10 cellular contexts compared by ENCODE assay signal in genomic region chr6:45709834-45710233, GRCh38.
DNase-seq lines count a peak whose midpoint lies in the region; ATAC-seq and TF ChIP-seq lines count a peak whose summit lies in the region.
"Had no signal": no experiment of that assay in that cellular context is flagged by ENCODE, and none has a peak within 500 bp of the region (broad histone marks: within the 10 kb centered on the region; RNA-seq: fewer than 3 reads in every experiment).

No MANE protein-coding gene starts in this region.

- H3K36me3 Mint-ChIP-seq in activated CD4-positive, alpha-beta T cell treated with anti-CD3 and anti-CD28 coated beads, Interleukin-2, amount 10 ng/mL, durations not matched to agents 7 days and 5 days (ENCODE audit: low read depth): no peaks in the 10 kb centered on the region

- peak overlapping the region; percentile 82 for H3K27ac Mint-ChIP-seq in activated CD4-positive, alpha-beta T cell treated with anti-CD3 and anti-CD28 coated beads, Interleukin-2, amount 10 ng/mL, durations not matched to agents 7 days and 5 days

- no peak overlapping the region for H2AFZ ChIP-seq in osteoblast (ENCODE audit: low read length)

- CTCF ChIA-PET in activated CD4-positive, alpha-beta T cell treated with anti-CD3 and anti-CD28 coated beads, Interleukin-2, amount 10 ng/mL, durations not matched to agents 7 days and 5 days (lab: Charles Lee): interaction anchor here (0.6 kb wide), 1 partner anchor 96 kb away, joined by 4 read pairs; no protein-coding TSS in a partner anchor

- no peaks in the 10 kb centered on the region for H3K9me3 Mint-ChIP-seq in activated CD4-positive, alpha-beta T cell treated with anti-CD3 and anti-CD28 coated beads, Interleukin-2, amount 10 ng/mL, durations not matched to agents 7 days and 5 days

- no peak overlapping the region for H3K4me3 Mint-ChIP-seq in activated CD4-positive, alpha-beta T cell treated with anti-CD3 and anti-CD28 coated beads, Interleukin-2, amount 10 ng/mL, durations not matched to agents 7 days and 5 days

- peak overlapping the region; percentile 68 for H3K27ac ChIP-seq in osteoblast (ENCODE audit: low read depth, low read length)

- H3K4me2 ChIP-seq in osteoblast (ENCODE audit: insufficient read depth, low read length): no peak overlapping the region

- no peak overlapping the region for H3K4me3 ChIP-seq in osteoblast (ENCODE audit: insufficient read depth, low read length)

- H3K27me3 Mint-ChIP-seq in activated CD4-positive, alpha-beta T cell treated with anti-CD3 and anti-CD28 coated beads, Interleukin-2, amount 10 ng/mL, durations not matched to agents 7 days and 5 days: no peaks in the 10 kb centered on the region

- peaks cover 27% of the 10 kb centered on the region for H3K4me1 ChIP-seq in osteoblast (ENCODE audit: insufficient read depth, low read length)

- DNase-seq in activated CD4-positive, alpha-beta T cell treated with anti-CD3 and anti-CD28 coated beads, Interleukin-2, amount 10 ng/mL, durations not matched to agents 7 days and 5 days: no peak
- DNase-seq in activated CD4-positive, alpha-beta T cell treated with anti-CD3 and anti-CD28 coated beads, Interleukin-2, amount 50 U/mL, for 1 hour: no peak
- DNase-seq in NCI-H526 (lab: John Stamatoyannopoulos, UW) (peak; percentile 57 to 67), osteoblast (ENCODE audit: insufficient read length, low spot score, missing footprints) (no peak), kidney glomerular epithelial cell (lab: John Stamatoyannopoulos, UW) (no peak), HPDE6-E6E7 (ENCODE audit: extremely low spot score) (no peak), SW 1271 (lab: John Stamatoyannopoulos, UW) (no peak)
- DNase-seq: amniotic stem cell, H7 had no signal

- peaks cover 44% of the 10 kb centered on the region for H3K4me1 Mint-ChIP-seq in activated CD4-positive, alpha-beta T cell treated with anti-CD3 and anti-CD28 coated beads, Interleukin-2, amount 10 ng/mL, durations not matched to agents 7 days and 5 days

- no peaks in the 10 kb centered on the region for H3K9me3 ChIP-seq in osteoblast (ENCODE audit: low read depth, low read length)

- H3K36me3 ChIP-seq in osteoblast (ENCODE audit: insufficient read depth, low read length): no peaks in the 10 kb centered on the region

- no peaks in the 10 kb centered on the region for H3K27me3 ChIP-seq in osteoblast (ENCODE audit: insufficient read depth, low read length)

- no peaks in the 10 kb centered on the region for H3K79me2 ChIP-seq in osteoblast (ENCODE audit: insufficient read depth, low read length)

- H4K20me1 ChIP-seq in osteoblast (ENCODE audit: insufficient read depth, low read length): no peaks in the 10 kb centered on the region

- POLR2A ChIA-PET in activated CD4-positive, alpha-beta T cell treated with anti-CD3 and anti-CD28 coated beads, Interleukin-2, amount 10 ng/mL, durations not matched to agents 7 days and 5 days (lab: Charles Lee): no interaction called here

- TF ChIP-seq CTCF in osteoblast (IDR thresholded peaks at IDR 0.05; ENCODE audit: extremely low read depth, low read depth, low read length): no peak

- ATAC-seq in HG02840 (IDR thresholded peaks at IDR 0.05; ENCODE audit: low FRiP score, unreplicated experiment): peak; percentile 56

Comparison
In these comparisons a context has a peak if more than half of its experiments do, and no peak if none do; other contexts are left out.
1. DNase-seq: peak in NCI-H526 (2 of 2); none in activated CD4-positive, alpha-beta T cell treated with anti-CD3 and anti-CD28 coated beads, Interleukin-2, amount 10 ng/mL, durations not matched to agents 7 days and 5 days (single experiment), activated CD4-positive, alpha-beta T cell treated with anti-CD3 and anti-CD28 coated beads, Interleukin-2, amount 50 U/mL, for 1 hour (single experiment), osteoblast (single experiment), kidney glomerular epithelial cell (single experiment), HPDE6-E6E7 (single experiment) and SW 1271 (0 of 2).